Comparison of ENCODE assay signal across 1 cellular context in genomic region chr21:20086508-20086907, GRCh38.
TF ChIP-seq lines count a peak whose summit lies in the region.

No MANE protein-coding gene starts in this region.

TF ChIP-seq in K562, 482 proteins besides CTCF, POLR2A, EP300 and RAD21 (continued from another document and continues in another):
- no peak for TF ChIP-seq ZBTB5 (IDR thresholded peaks at IDR 0.05)
- no peak for TF ChIP-seq ZNF277 (CRISPR knock-in tag; IDR thresholded peaks at IDR 0.05; ENCODE audit: borderline replicate concordance)
- no peak for TF ChIP-seq BMI1 (IDR thresholded peaks at IDR 0.05; ENCODE audit: low read length)
- TF ChIP-seq KLF1 (tag; IDR thresholded peaks at IDR 0.05) = no peak
- no peak for TF ChIP-seq HNRNPK (IDR thresholded peaks at IDR 0.05; ENCODE audit: low read depth, low read length, poor library complexity, severe bottlenecking)
- TF ChIP-seq ZFX (CRISPR knock-in tag; IDR thresholded peaks at IDR 0.05) = no peak
- 0 out of 2 replicates have a peak, but pooled peaks have one; percentile 36 for TF ChIP-seq PML (IDR thresholded peaks at IDR 0.05; ENCODE audit: low read length)
- peak; percentile 37; the same call in 1 of the 2 replicates for TF ChIP-seq VEZF1 (CRISPR knock-in tag; IDR thresholded peaks at IDR 0.05)
- TF ChIP-seq ZNF584 (CRISPR knock-in tag; IDR thresholded peaks at IDR 0.05; ENCODE audit: low read depth) = no peak
- TF ChIP-seq ZNF384 (IDR thresholded peaks at IDR 0.05; ENCODE audit: low read depth, low read length) = no peak
- no peak for TF ChIP-seq ZBTB7A (IDR thresholded peaks at IDR 0.05; ENCODE audit: borderline replicate concordance, control insufficient read depth, low read depth, low read length)
- no peak for TF ChIP-seq TFAM (CRISPR knock-in tag; conservative IDR thresholded peaks at IDR 0.05)
- peak; percentile 75 for TF ChIP-seq NCOR1 (IDR thresholded peaks at IDR 0.05)
- TF ChIP-seq TCF7L2 (IDR thresholded peaks at IDR 0.05; ENCODE audit: low read depth, low read length) = no peak
- no peak for TF ChIP-seq CBX3 (IDR thresholded peaks at IDR 0.05; ENCODE audit: borderline replicate concordance in 1 of 2, low read length in 2 of 2)
- no peak for TF ChIP-seq ELK3 (CRISPR knock-in tag; IDR thresholded peaks at IDR 0.05)
- TF ChIP-seq SOX6 (IDR thresholded peaks at IDR 0.05) = peak; percentile 47; the same call in 1 of the 2 replicates
- TF ChIP-seq BDP1 (IDR thresholded peaks at IDR 0.05; ENCODE audit: insufficient read depth, insufficient read length) = no peak
- peak; percentile 70 for TF ChIP-seq PKNOX1 (IDR thresholded peaks at IDR 0.05)
- TF ChIP-seq NFYB (IDR thresholded peaks at IDR 0.05; ENCODE audit: extremely low read depth, insufficient read length) = no peak
- TF ChIP-seq XRCC4 (IDR thresholded peaks at IDR 0.05; ENCODE audit: extremely low read depth, insufficient read depth, insufficient read length) = no peak
- TF ChIP-seq SLC30A9 (CRISPR knock-in tag; IDR thresholded peaks at IDR 0.05) = no peak
- peak; percentile 90 for TF ChIP-seq ARID1B (IDR thresholded peaks at IDR 0.05)
- TF ChIP-seq SMAD4 (CRISPR knock-in tag; conservative IDR thresholded peaks at IDR 0.05) = 0 out of 2 replicates have a peak, but pooled peaks have one; percentile 28
- no peak for TF ChIP-seq ZNF639 (CRISPR knock-in tag; conservative IDR thresholded peaks at IDR 0.05 in 1 of 2, IDR thresholded peaks at IDR 0.05 in 1 of 2)
- TF ChIP-seq ZNF76 (CRISPR knock-in tag; IDR thresholded peaks at IDR 0.05; ENCODE audit: borderline replicate concordance) = no peak
- no peak for TF ChIP-seq KLF6 (CRISPR knock-in tag; IDR thresholded peaks at IDR 0.05; ENCODE audit: borderline replicate concordance)
- no peak for TF ChIP-seq MCM3 (IDR thresholded peaks at IDR 0.05)
- no peak for TF ChIP-seq CREM (IDR thresholded peaks at IDR 0.05; ENCODE audit: low read depth)
- no peak for TF ChIP-seq E2F8 (IDR thresholded peaks at IDR 0.05; ENCODE audit: low read depth, partially characterized antibody)
- no peak for TF ChIP-seq ZNF717 (CRISPR knock-in tag; IDR thresholded peaks at IDR 0.05)
- TF ChIP-seq ZNF134 (CRISPR knock-in tag; conservative IDR thresholded peaks at IDR 0.05) = no peak
- TF ChIP-seq HES1 (IDR thresholded peaks at IDR 0.05; ENCODE audit: low read depth) = no peak
- peak; percentile 52 for TF ChIP-seq STAT5A (IDR thresholded peaks at IDR 0.05; ENCODE audit: borderline replicate concordance, low read length)
- no peak for TF ChIP-seq HMGXB4 (CRISPR knock-in tag; IDR thresholded peaks at IDR 0.05)
- TF ChIP-seq PRPF4 (IDR thresholded peaks at IDR 0.05; ENCODE audit: insufficient read depth, low read depth, low read length, poor library complexity, severe bottlenecking) = no peak
- no peak for TF ChIP-seq E2F6 (IDR thresholded peaks at IDR 0.05; ENCODE audit: borderline replicate concordance in 1 of 2, extremely low read depth in 1 of 2, insufficient read depth in 1 of 2, insufficient read length in 1 of 2, low read depth in 1 of 2, low read length in 1 of 2, poor library complexity in 1 of 2, severe bottlenecking in 1 of 2)
- no peak for TF ChIP-seq ZBTB2 (IDR thresholded peaks at IDR 0.05)
- TF ChIP-seq FOXK2 (conservative IDR thresholded peaks at IDR 0.05 in 1 of 2, IDR thresholded peaks at IDR 0.05 in 1 of 2; ENCODE audit: low read depth in 2 of 2) = no peak
- peak; percentile 50; the same call in 1 of the 2 replicates for TF ChIP-seq EHMT2 (IDR thresholded peaks at IDR 0.05)
- no peak for TF ChIP-seq CBX8 (IDR thresholded peaks at IDR 0.05; ENCODE audit: borderline replicate concordance, extremely low read depth, low read depth, low read length, poor library complexity, severe bottlenecking)
- TF ChIP-seq ATF4 (CRISPR knock-in tag; IDR thresholded peaks at IDR 0.05) = no peak
- no peak for TF ChIP-seq HNRNPH1 (optimal IDR thresholded peaks at IDR 0.05; ENCODE audit: low read depth, low read length)
- TF ChIP-seq CTBP1 (IDR thresholded peaks at IDR 0.05; ENCODE audit: borderline replicate concordance) = peak; percentile 58; the same call in 1 of the 2 replicates
- TF ChIP-seq OTX1 (CRISPR knock-in tag; IDR thresholded peaks at IDR 0.05) = no peak
- no peak for TF ChIP-seq TBL1XR1 (IDR thresholded peaks at IDR 0.05; ENCODE audit: low read length in 2 of 2)
